ENCODE assay signal across 1 cellular context in the genomic region with DNA sequence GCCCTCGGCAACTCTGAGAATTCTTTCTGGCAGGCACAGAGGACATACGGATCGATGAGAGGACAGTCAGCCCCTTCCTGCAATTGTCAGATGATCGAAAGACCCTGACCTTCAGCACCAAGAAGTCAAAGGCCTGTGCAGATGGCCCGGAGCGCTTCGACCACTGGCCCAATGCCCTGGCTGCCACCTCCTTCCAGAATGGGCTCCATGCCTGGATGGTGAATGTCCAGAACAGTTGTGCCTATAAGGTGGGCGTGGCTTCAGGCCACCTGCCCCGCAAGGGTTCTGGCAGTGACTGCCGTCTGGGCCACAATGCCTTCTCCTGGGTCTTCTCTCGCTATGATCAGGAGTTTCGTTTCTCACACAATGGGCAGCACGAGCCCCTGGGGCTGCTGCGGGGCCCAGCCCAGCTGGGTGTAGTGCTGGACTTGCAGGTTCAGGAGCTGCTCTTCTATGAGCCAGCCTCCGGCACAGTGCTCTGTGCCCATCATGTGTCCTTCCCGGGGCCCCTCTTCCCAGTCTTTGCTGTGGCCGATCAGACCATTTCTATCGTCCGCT.
TF ChIP-seq lines count a peak whose summit lies in the region.

No MANE protein-coding gene starts in this region.

TF ChIP-seq in liver, 16 proteins besides CTCF, POLR2A, EP300 and RAD21:
- TF ChIP-seq RXRA (IDR thresholded peaks at IDR 0.05) (peak; percentile 82 to 87), SP1 (IDR thresholded peaks at IDR 0.05) (peak; percentile 61), FOXA2 (IDR thresholded peaks at IDR 0.05) (peak; percentile 4), HNF4G (IDR thresholded peaks at IDR 0.05) (no peak), TAF1 (conservative IDR thresholded peaks at IDR 0.05) (no peak), GABPA (IDR thresholded peaks at IDR 0.05 in 1 of 2, conservative IDR thresholded peaks at IDR 0.05 in 1 of 2) (no peak), YY1 (IDR thresholded peaks at IDR 0.05) (peak; percentile 73), EGR1 (IDR thresholded peaks at IDR 0.05; ENCODE audit: low read depth in 2 of 2) (no peak), NR2F2 (IDR thresholded peaks at IDR 0.05) (peak; percentile 70), JUND (IDR thresholded peaks at IDR 0.05) (peak in 1 of 2 donors; percentile 32), HNF4A (conservative IDR thresholded peaks at IDR 0.05) (peak; percentile 79 to 86), FOXA1 (IDR thresholded peaks at IDR 0.05) (no peak)
- TF ChIP-seq, protein P1, sequence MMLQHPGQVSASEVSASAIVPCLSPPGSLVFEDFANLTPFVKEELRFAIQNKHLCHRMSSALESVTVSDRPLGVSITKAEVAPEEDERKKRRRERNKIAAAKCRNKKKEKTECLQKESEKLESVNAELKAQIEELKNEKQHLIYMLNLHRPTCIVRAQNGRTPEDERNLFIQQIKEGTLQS (IDR thresholded peaks at IDR 0.05): no peak
- TF ChIP-seq, protein P2, sequence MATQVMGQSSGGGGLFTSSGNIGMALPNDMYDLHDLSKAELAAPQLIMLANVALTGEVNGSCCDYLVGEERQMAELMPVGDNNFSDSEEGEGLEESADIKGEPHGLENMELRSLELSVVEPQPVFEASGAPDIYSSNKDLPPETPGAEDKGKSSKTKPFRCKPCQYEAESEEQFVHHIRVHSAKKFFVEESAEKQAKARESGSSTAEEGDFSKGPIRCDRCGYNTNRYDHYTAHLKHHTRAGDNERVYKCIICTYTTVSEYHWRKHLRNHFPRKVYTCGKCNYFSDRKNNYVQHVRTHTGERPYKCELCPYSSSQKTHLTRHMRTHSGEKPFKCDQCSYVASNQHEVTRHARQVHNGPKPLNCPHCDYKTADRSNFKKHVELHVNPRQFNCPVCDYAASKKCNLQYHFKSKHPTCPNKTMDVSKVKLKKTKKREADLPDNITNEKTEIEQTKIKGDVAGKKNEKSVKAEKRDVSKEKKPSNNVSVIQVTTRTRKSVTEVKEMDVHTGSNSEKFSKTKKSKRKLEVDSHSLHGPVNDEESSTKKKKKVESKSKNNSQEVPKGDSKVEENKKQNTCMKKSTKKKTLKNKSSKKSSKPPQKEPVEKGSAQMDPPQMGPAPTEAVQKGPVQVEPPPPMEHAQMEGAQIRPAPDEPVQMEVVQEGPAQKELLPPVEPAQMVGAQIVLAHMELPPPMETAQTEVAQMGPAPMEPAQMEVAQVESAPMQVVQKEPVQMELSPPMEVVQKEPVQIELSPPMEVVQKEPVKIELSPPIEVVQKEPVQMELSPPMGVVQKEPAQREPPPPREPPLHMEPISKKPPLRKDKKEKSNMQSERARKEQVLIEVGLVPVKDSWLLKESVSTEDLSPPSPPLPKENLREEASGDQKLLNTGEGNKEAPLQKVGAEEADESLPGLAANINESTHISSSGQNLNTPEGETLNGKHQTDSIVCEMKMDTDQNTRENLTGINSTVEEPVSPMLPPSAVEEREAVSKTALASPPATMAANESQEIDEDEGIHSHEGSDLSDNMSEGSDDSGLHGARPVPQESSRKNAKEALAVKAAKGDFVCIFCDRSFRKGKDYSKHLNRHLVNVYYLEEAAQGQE (IDR thresholded peaks at IDR 0.05): no peak
- TF ChIP-seq, protein P3, sequence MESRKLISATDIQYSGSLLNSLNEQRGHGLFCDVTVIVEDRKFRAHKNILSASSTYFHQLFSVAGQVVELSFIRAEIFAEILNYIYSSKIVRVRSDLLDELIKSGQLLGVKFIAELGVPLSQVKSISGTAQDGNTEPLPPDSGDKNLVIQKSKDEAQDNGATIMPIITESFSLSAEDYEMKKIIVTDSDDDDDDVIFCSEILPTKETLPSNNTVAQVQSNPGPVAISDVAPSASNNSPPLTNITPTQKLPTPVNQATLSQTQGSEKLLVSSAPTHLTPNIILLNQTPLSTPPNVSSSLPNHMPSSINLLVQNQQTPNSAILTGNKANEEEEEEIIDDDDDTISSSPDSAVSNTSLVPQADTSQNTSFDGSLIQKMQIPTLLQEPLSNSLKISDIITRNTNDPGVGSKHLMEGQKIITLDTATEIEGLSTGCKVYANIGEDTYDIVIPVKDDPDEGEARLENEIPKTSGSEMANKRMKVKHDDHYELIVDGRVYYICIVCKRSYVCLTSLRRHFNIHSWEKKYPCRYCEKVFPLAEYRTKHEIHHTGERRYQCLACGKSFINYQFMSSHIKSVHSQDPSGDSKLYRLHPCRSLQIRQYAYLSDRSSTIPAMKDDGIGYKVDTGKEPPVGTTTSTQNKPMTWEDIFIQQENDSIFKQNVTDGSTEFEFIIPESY (IDR thresholded peaks at IDR 0.05): no peak
- TF ChIP-seq, protein P4, sequence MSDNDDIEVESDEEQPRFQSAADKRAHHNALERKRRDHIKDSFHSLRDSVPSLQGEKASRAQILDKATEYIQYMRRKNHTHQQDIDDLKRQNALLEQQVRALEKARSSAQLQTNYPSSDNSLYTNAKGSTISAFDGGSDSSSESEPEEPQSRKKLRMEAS (IDR thresholded peaks at IDR 0.05): peak; percentile 60
TF ChIP-seq in liver: peak in this region for 8.
